8 cellular contexts compared by ENCODE assay signal in genomic region chr1:150562384-150563339, GRCh38. TPM values are rescaled to one million over a fixed set of nuclear protein-coding genes. Genes with fewer than 3 reads are reported as not detected.
DNase-seq lines count a peak whose midpoint lies in the region; ATAC-seq and TF ChIP-seq lines count a peak whose summit lies in the region.

No MANE protein-coding gene starts in this region.

- no peaks in the 10 kb centered on the region for H3K27me3 ChIP-seq in BE2C
- H3K27me3 ChIP-seq in rectal smooth muscle tissue (ENCODE audit: control insufficient read depth, insufficient read depth, low read length): no peaks in the 10 kb centered on the region

- H3K4me3 ChIP-seq in BE2C (ENCODE audit: low read depth, low read length) (peak overlapping the region; percentile 76), epithelial cell of proximal tubule (ENCODE audit: low read depth, low read length) (peak overlapping the region; percentile 22), rectal smooth muscle tissue (ENCODE audit: low read length) (peak overlapping the region; percentile 86)

- no peak for TF ChIP-seq CTCF in BE2C (IDR thresholded peaks at IDR 0.05; ENCODE audit: low read depth, low read length)
- TF ChIP-seq CTCF in epithelial cell of proximal tubule (conservative IDR thresholded peaks at IDR 0.05; ENCODE audit: low read depth, low read length): no peak

- H3K9me3 Mint-ChIP-seq in activated CD4-positive, alpha-beta memory T cell treated with anti-CD3 and anti-CD28 coated beads for 36 hours: no peaks in the 10 kb centered on the region

- no peak for DNase-seq in BE2C
- peak; percentile 93 for DNase-seq in activated CD4-positive, alpha-beta memory T cell treated with anti-CD3 and anti-CD28 coated beads for 36 hours
- no peak for DNase-seq in epithelial cell of proximal tubule (ENCODE audit: low read depth)
- DNase-seq in NCI-H187 (lab: John Stamatoyannopoulos, UW): no peak
- no peak for DNase-seq in DMS114 treated with DMSO at 0.1 percent for 48 hours (lab: John Stamatoyannopoulos, UW; ENCODE audit: unreplicated experiment)

- H3K27ac ChIP-seq in rectal smooth muscle tissue (ENCODE audit: low read depth, low read length): peak overlapping the region; percentile 100

- H3K4me1 ChIP-seq in BE2C: peaks cover 26% of the 10 kb centered on the region
- peaks cover 49% of the 10 kb centered on the region for H3K4me1 ChIP-seq in rectal smooth muscle tissue (ENCODE audit: control insufficient read depth, insufficient read depth, low read length)

- CTCF ChIA-PET in activated CD4-positive, alpha-beta memory T cell treated with anti-CD3 and anti-CD28 coated beads for 36 hours (lab: Charles Lee): interaction anchor here (1.0 to 14.4 kb wide), 6 partner anchors 12 to 134 kb away, joined by 3 to 276 read pairs (median 38); partner anchors contain the start of genes ADAMTSL4, ENSA, GOLPH3L and MCL1

- H3K27me3 Mint-ChIP-seq in activated CD4-positive, alpha-beta memory T cell treated with anti-CD3 and anti-CD28 coated beads for 36 hours: no peaks in the 10 kb centered on the region

- H3K27ac Mint-ChIP-seq in activated CD4-positive, alpha-beta memory T cell treated with anti-CD3 and anti-CD28 coated beads for 36 hours: peak overlapping the region; percentile 99

- intact Hi-C loops in activated CD4-positive, alpha-beta memory T cell treated with anti-CD3 and anti-CD28 coated beads for 36 hours (cut with micrococcal nuclease): loop anchor here (1.0 to 10.0 kb wide), 15 partner anchors 8 to 678 kb away; partner anchors contain the start of genes ANP32E, ARNT, CA14 and CTSS

- POLR2A ChIA-PET in activated CD4-positive, alpha-beta memory T cell treated with anti-CD3 and anti-CD28 coated beads for 36 hours (lab: Charles Lee): interaction anchor here (0.7 to 13.8 kb wide), 13 partner anchors 11 to 596 kb away, joined by 3 to 527 read pairs (median 4); partner anchors contain the start of genes ENSA, FALEC, GOLPH3L and MCL1

- peak overlapping the region; percentile 89 for H3K4me3 Mint-ChIP-seq in activated CD4-positive, alpha-beta memory T cell treated with anti-CD3 and anti-CD28 coated beads for 36 hours

- H3K36me3 ChIP-seq in BE2C (no peaks in the 10 kb centered on the region), rectal smooth muscle tissue (ENCODE audit: control insufficient read depth, insufficient read depth, low read length) (no peaks in the 10 kb centered on the region)

- peak; percentile 24 for ATAC-seq in GM19452 (IDR thresholded peaks at IDR 0.05; ENCODE audit: unreplicated experiment)
- ATAC-seq in HG03571 (IDR thresholded peaks at IDR 0.05; ENCODE audit: unreplicated experiment): peak; percentile 35

- peak overlapping the region; percentile 45 for H3K9ac ChIP-seq in rectal smooth muscle tissue (ENCODE audit: low read length)

- H3K9me3 ChIP-seq in BE2C: no peaks in the 10 kb centered on the region

- peaks cover 61% of the 10 kb centered on the region for H3K4me1 Mint-ChIP-seq in activated CD4-positive, alpha-beta memory T cell treated with anti-CD3 and anti-CD28 coated beads for 36 hours (ENCODE audit: low read depth)

- peaks cover 7% of the 10 kb centered on the region for H3K36me3 Mint-ChIP-seq in activated CD4-positive, alpha-beta memory T cell treated with anti-CD3 and anti-CD28 coated beads for 36 hours

RNA-seq across cellular contexts. Expression of gene ADAMTSL4, which starts 13.5 kb away (rescaled TPM):
- 2.2 TPM for polyA plus RNA-seq in BE2C (2012; ENCODE audit: insufficient read depth, insufficient read length, low read depth)
- total RNA-seq in activated CD4-positive, alpha-beta memory T cell treated with anti-CD3 and anti-CD28 coated beads for 36 hours: 1 to 10 TPM; 1.1 TPM
- total RNA-seq in epithelial cell of proximal tubule: 0.80 and 7.3 TPM in 2 replicates

RNA-seq across cellular contexts. Expression of gene MCL1, which starts 16.7 kb away (rescaled TPM):
- polyA plus RNA-seq in BE2C (2012; ENCODE audit: insufficient read depth, insufficient read length, low read depth): 88.9 TPM
- 100 to 1,000 TPM; 280 to 288 TPM for total RNA-seq in activated CD4-positive, alpha-beta memory T cell treated with anti-CD3 and anti-CD28 coated beads for 36 hours
- total RNA-seq in epithelial cell of proximal tubule: 144 and 162 TPM in 2 replicates

RNA-seq across cellular contexts. Expression of gene FALEC, which starts 47.1 kb away (rescaled TPM):
- not detected for polyA plus RNA-seq in BE2C (2012; ENCODE audit: insufficient read depth, insufficient read length, low read depth)
- not detected for total RNA-seq in activated CD4-positive, alpha-beta memory T cell treated with anti-CD3 and anti-CD28 coated beads for 36 hours
- not detected in 2 replicates for total RNA-seq in epithelial cell of proximal tubule

RNA-seq across cellular contexts. Expression of gene ECM1, which starts 54.8 kb away (rescaled TPM):
- polyA plus RNA-seq in BE2C (2012; ENCODE audit: insufficient read depth, insufficient read length, low read depth): 3.9 TPM
- 1 to 10 TPM; 1.1 to 1.5 TPM for total RNA-seq in activated CD4-positive, alpha-beta memory T cell treated with anti-CD3 and anti-CD28 coated beads for 36 hours
- total RNA-seq in epithelial cell of proximal tubule: 5.7 and 13.1 TPM in 2 replicates

Comparison
In these comparisons a context has a peak if more than half of its experiments do, and no peak if none do; other contexts are left out.
1. H3K4me3 ChIP-seq: peak in every context shown above with its lines; median percentile 86 in rectal smooth muscle tissue; 76 in BE2C; 22 in epithelial cell of proximal tubule.